7 cellular contexts compared by ENCODE assay signal in genomic region chr19:3175761-3176714, GRCh38. TPM values are rescaled to one million over a fixed set of nuclear protein-coding genes. Genes with fewer than 3 reads are reported as not detected.
DNase-seq lines count a peak whose midpoint lies in the region; ATAC-seq and FAIRE-seq lines count a peak whose summit lies in the region.

No MANE protein-coding gene starts in this region.

- H3K27me3 Mint-ChIP-seq in dendritic cell treated with granulocyte-macrophage colony-stimulating factor and Interleukin-4, amounts not matched to agents 40 ng/mL and 50 ng/mL, for 4 days = no peaks in the 10 kb centered on the region

- H3K36me3 ChIP-seq in small intestine (ENCODE audit: control insufficient read depth in 2 of 2, insufficient read depth in 2 of 2, low read length in 2 of 2) = no peaks in the 10 kb centered on the region

- H3K9me3 Mint-ChIP-seq in dendritic cell treated with granulocyte-macrophage colony-stimulating factor and Interleukin-4, amounts not matched to agents 40 ng/mL and 50 ng/mL, for 4 days = no peaks in the 10 kb centered on the region

- H3K4me3 ChIP-seq in small intestine (ENCODE audit: low read depth in 1 of 2, low read length in 2 of 2) = no peak overlapping the region

- no peaks in the 10 kb centered on the region for H3K27me3 ChIP-seq in small intestine (ENCODE audit: control insufficient read depth in 2 of 2, insufficient read depth in 2 of 2, low read length in 2 of 2)

- intact Hi-C loops in dendritic cell treated with granulocyte-macrophage colony-stimulating factor and Interleukin-4, amounts not matched to agents 40 ng/mL and 50 ng/mL, for 4 days (cut with micrococcal nuclease) = no loop called here

- H3K9me3 ChIP-seq in small intestine (ENCODE audit: control insufficient read depth, low read depth) = no peaks in the 10 kb centered on the region

- peaks cover 0 to 2% of the 10 kb centered on the region in 2 donors for H3K4me1 ChIP-seq in small intestine (ENCODE audit: control insufficient read depth in 2 of 2, insufficient read depth in 1 of 2, low read depth in 1 of 2, low read length in 1 of 2)

- ATAC-seq in GM19455 (IDR thresholded peaks at IDR 0.05; ENCODE audit: unreplicated experiment) = no peak
- no peak for ATAC-seq in HG03439 (IDR thresholded peaks at IDR 0.05; ENCODE audit: unreplicated experiment)

- peak overlapping the region; percentile 70 for H3K27ac Mint-ChIP-seq in dendritic cell treated with granulocyte-macrophage colony-stimulating factor and Interleukin-4, amounts not matched to agents 40 ng/mL and 50 ng/mL, for 4 days

- 27 to 51% (median 37%) methylated on average over 17 of the region's 17 CpGs for WGBS in small intestine, 3 donors

- peak; percentile 87 for FAIRE-seq in GM18507 (lab: Jason Lieb, UNC)
- FAIRE-seq in small intestine (lab: Jason Lieb, UNC) = peak; percentile 26

- no peaks in the 10 kb centered on the region for H3K36me3 Mint-ChIP-seq in dendritic cell treated with granulocyte-macrophage colony-stimulating factor and Interleukin-4, amounts not matched to agents 40 ng/mL and 50 ng/mL, for 4 days (ENCODE audit: low read depth)

- H3K4me1 Mint-ChIP-seq in dendritic cell treated with granulocyte-macrophage colony-stimulating factor and Interleukin-4, amounts not matched to agents 40 ng/mL and 50 ng/mL, for 4 days (ENCODE audit: low read depth) = peaks cover 61% of the 10 kb centered on the region

- peak overlapping the region in 1 of 2 donors; percentile 6 for H3K27ac ChIP-seq in small intestine (ENCODE audit: low read depth in 1 of 2, low read length in 1 of 2)

- no peak overlapping the region for H3K4me3 Mint-ChIP-seq in dendritic cell treated with granulocyte-macrophage colony-stimulating factor and Interleukin-4, amounts not matched to agents 40 ng/mL and 50 ng/mL, for 4 days

- no peak for DNase-seq in GM18507 (ENCODE audit: extremely low spot score, insufficient read length, low read depth)
- DNase-seq in NCI-H774 (lab: John Stamatoyannopoulos, UW) = peak; percentile 1
- DNase-seq in small intestine = peak; percentile 82
- no peak for DNase-seq in NCI-H2107 treated with DMSO at 0.1 percent for 48 hours (lab: John Stamatoyannopoulos, UW; ENCODE audit: unreplicated experiment)

RNA-seq across cellular contexts. Expression of gene S1PR4, which starts 2.5 kb away (rescaled TPM):
- polyA plus RNA-seq in small intestine = 1 to 10 TPM in 2 of 3 donors, not detected in 1; 2.4 to 5.1 TPM

RNA-seq across cellular contexts. Expression of gene NCLN, which starts 9.7 kb away (rescaled TPM):
- polyA plus RNA-seq in small intestine = 100 to 1,000 TPM in 2 of 3 donors, 10 to 100 TPM in 1; 94.7 to 217 (median 129) TPM

RNA-seq across cellular contexts. Expression of gene GNA15, which starts 40.2 kb away (rescaled TPM):
- polyA plus RNA-seq in small intestine = 1 to 10 TPM in 2 of 3 donors, under 1 TPM in 1; 0.67 to 2.1 (median 1.4) TPM

RNA-seq across cellular contexts. Expression of gene CELF5, which starts 48.4 kb away (rescaled TPM):
- under 1 TPM in 2 of 3 donors, not detected in 1; 0.54 to 0.70 TPM for polyA plus RNA-seq in small intestine

Comparison
In these comparisons a context has a peak if more than half of its experiments do, and no peak if none do; other contexts are left out.
1. DNase-seq: peak in NCI-H774 (single experiment) and small intestine (single experiment); none in GM18507 (single experiment) and NCI-H2107 treated with DMSO at 0.1 percent for 48 hours (single experiment).